11 cellular contexts compared by ENCODE assay signal in the genomic region with DNA sequence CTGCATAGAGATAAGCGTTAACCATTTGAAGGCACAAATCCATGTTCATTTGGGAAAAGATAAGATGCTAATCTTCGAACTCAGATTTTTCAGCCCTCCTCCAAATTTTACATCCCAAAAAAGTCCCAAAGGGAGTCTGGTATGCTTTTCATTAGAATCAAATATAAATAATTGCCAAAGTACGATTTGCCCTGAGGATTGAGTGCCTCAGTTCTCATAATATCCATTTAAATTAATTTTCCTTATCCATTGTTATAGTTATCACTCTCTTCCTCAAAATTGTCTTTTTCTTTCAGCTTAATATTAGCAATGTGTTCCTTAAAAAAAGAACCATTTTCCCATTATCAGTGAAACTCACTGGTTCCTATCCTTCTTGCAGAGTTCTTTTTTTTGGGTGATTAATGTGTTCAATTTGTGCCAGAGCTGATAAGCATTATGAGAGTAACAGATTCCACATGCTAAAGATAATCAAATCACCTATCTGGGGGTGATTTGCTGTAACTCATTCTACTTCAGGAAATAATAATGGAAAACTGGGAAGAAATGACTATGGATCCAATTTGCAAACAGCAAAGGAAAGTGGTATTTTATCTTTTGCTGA. TPM values are rescaled to one million over a fixed set of nuclear protein-coding genes. Genes with fewer than 3 reads are reported as not detected.
DNase-seq lines count a peak whose midpoint lies in the region; ATAC-seq and TF ChIP-seq lines count a peak whose summit lies in the region.
"Had no signal": no experiment of that assay in that cellular context is flagged by ENCODE, and none has a peak within 500 bp of the region (broad histone marks: within the 10 kb centered on the region; RNA-seq: fewer than 3 reads in every experiment).

No MANE protein-coding gene starts in this region.

- H3K27ac ChIP-seq in right lobe of liver (peak overlapping the region; percentile 89 to 94 (median 94)), stomach (peak overlapping the region; percentile 77 to 91 (median 88))

- H3K36me3 Mint-ChIP-seq in HFFc6 (ENCODE audit: low read depth), result no peaks in the 10 kb centered on the region

- H3K9me3 ChIP-seq in right lobe of liver (no peaks in the 10 kb centered on the region), stomach (no peaks in the 10 kb centered on the region)

- H3K4me3 Mint-ChIP-seq in HFFc6, result peak overlapping the region; percentile 72

- DNase-seq in HFFc6, result no peak
- DNase-seq in cardiac fibroblast (ENCODE audit: low read depth in 2 of 2), result peak in 1 of 2 donors; percentile 12
- DNase-seq in right lobe of liver, result no peak
- DNase-seq in stomach, result no peak
- no peak for DNase-seq in NOMO-1 treated with dmso at 0.1 percent for 144 hours (lab: John Stamatoyannopoulos, UW; ENCODE audit: unreplicated experiment)
- no peak for DNase-seq in hippocampal formation (lab: John Stamatoyannopoulos, UW)
- DNase-seq: central memory CD4-positive, alpha-beta T cell; NCI-H524 had no signal

- no peak overlapping the region; the same call in 1 of the 2 replicates for H3K27ac Mint-ChIP-seq in HFFc6

- H3K27me3 ChIP-seq in right lobe of liver, result no peaks in the 10 kb centered on the region
- no peaks in the 10 kb centered on the region for H3K27me3 ChIP-seq in stomach

- WGBS in right lobe of liver (ENCODE audit: insufficient coverage, low coverage, low lambda C conversion rate, missing lambda C conversion rate), result 13% methylated on average over 3 of the region's 3 CpGs
- WGBS in stomach, 5 donors, result 15 to 27% (median 19%) methylated on average over 3 of the region's 3 CpGs

- H3K4me1 Mint-ChIP-seq in HFFc6 (ENCODE audit: low read depth), result peaks cover 26% of the 10 kb centered on the region; the same call in 1 of the 2 replicates

- H3K36me3 ChIP-seq in right lobe of liver, result peaks cover 0 to 10% (median 0%) of the 10 kb centered on the region in 4 donors
- no peaks in the 10 kb centered on the region for H3K36me3 ChIP-seq in stomach

- ATAC-seq in right lobe of liver (peak in 1 of 4 donors; percentile 3), HG02870 (IDR thresholded peaks at IDR 0.05; ENCODE audit: unreplicated experiment) (no peak), GM21528 (IDR thresholded peaks at IDR 0.05; ENCODE audit: low FRiP score, unreplicated experiment) (no peak)
- ATAC-seq: activated CD4-positive, CD25-positive, alpha-beta regulatory T cell treated with anti-CD3 and anti-CD28 coated beads, Interleukin-2, amount 50 U/mL, for 24 hours had no signal

- intact Hi-C loops in right lobe of liver (cut with DNase I), result no loop called here
- intact Hi-C loops in stomach (cut with DNase I; ENCODE audit: low total_unique reads), result no loop called here

- H3K27me3 Mint-ChIP-seq in HFFc6 (ENCODE audit: insufficient read depth), result peaks cover 2% of the 10 kb centered on the region; the same call in 1 of the 2 replicates

- H3K9me3 Mint-ChIP-seq in HFFc6, result no peaks in the 10 kb centered on the region

- TF ChIP-seq CTCF in HFFc6 (IDR thresholded peaks at IDR 0.05) (no peak), cardiac fibroblast (IDR thresholded peaks at IDR 0.05; ENCODE audit: low read depth, low read length) (no peak), right lobe of liver (IDR thresholded peaks at IDR 0.05) (no peak), stomach (IDR thresholded peaks at IDR 0.05) (no peak)

- TF ChIP-seq EP300 in stomach (IDR thresholded peaks at IDR 0.05), result no peak

- peak overlapping the region; percentile 47 to 67 for H3K4me3 ChIP-seq in cardiac fibroblast (replicated peaks in 1 of 2; ENCODE audit: low read depth in 2 of 2, low read length in 2 of 2)
- H3K4me3 ChIP-seq in right lobe of liver, result peak overlapping the region; percentile 48 to 70 (median 57)
- peak overlapping the region; percentile 47 to 56 (median 51) for H3K4me3 ChIP-seq in stomach

- peaks cover 0 to 34% (median 9%) of the 10 kb centered on the region in 4 donors for H3K4me1 ChIP-seq in right lobe of liver
- H3K4me1 ChIP-seq in stomach, result peaks cover 9 to 68% (median 37%) of the 10 kb centered on the region in 4 donors

- no peak for TF ChIP-seq POLR2A in right lobe of liver (IDR thresholded peaks at IDR 0.05)
- TF ChIP-seq POLR2A in stomach (IDR thresholded peaks at IDR 0.05), result no peak

RNA-seq across cellular contexts. Expression of gene HNMT, which starts 0.7 kb away (rescaled TPM):
- 1 to 10 TPM in 1 of 6 experiments, under 1 TPM in 5; 0.36 to 1.2 (median 0.63) TPM for total RNA-seq in HFFc6 (2021; fragmentation: NEBNext Ultra II Directional; extraction: Animal tissue kit (Norgen Biotek cat#: 25700))
- total RNA-seq in right lobe of liver (100 to 1,000 TPM in 1 of 6 experiments, 10 to 100 TPM in 5; 47.2 to 101 (median 59.8) TPM), stomach (100 to 1,000 TPM in 1 of 5 donors, 10 to 100 TPM in 4; 11.2 to 145 (median 28.0) TPM)
- polyA plus RNA-seq in stomach, result 10 to 100 TPM; 34.4 to 65.5 (median 59.5) TPM

Comparison
In these comparisons a context has a peak if more than half of its experiments do, and no peak if none do; other contexts are left out.
1. RNA of gene HNMT, which starts 0.7 kb away (total RNA-seq): 47.2 to 101 TPM in right lobe of liver and 11.2 to 145 TPM in stomach; 0.36 to 1.2 TPM in HFFc6; every median in the first group is over 4 times any median in the second.
2. Peak in every context shown above with its lines, with median percentiles within 50 percentile points of each other: H3K4me3 ChIP-seq.